ENCODE assay signal across 15 cellular contexts in genomic region chr14:72876021-72876709, GRCh38.
"Had no signal": no experiment of that assay in that cellular context is flagged by ENCODE, and none has a peak within 500 bp of the region (broad histone marks: within the 10 kb centered on the region; RNA-seq: fewer than 3 reads in every experiment).

No MANE protein-coding gene starts in this region.

- H3K4me3 Mint-ChIP-seq: activated naive CD8-positive, alpha-beta T cell; memory B cell; naive thymus-derived CD4-positive, alpha-beta T cell had no signal

- ATAC-seq: naive thymus-derived CD4-positive, alpha-beta T cell; stimulated activated naive CD8-positive, alpha-beta T cell treated with anti-CD3 and anti-CD28 coated beads, Interleukin-15, Interleukin-2, amounts not matched to agents 100 U/mL and 50 U/mL, for 24 hours had no signal

- H3K36me3 ChIP-seq: colonic mucosa, gastrocnemius medialis, tibial artery had no signal

- H3K27ac Mint-ChIP-seq: activated naive CD8-positive, alpha-beta T cell; memory B cell; naive thymus-derived CD4-positive, alpha-beta T cell had no signal

- DNase-seq: activated CD4-positive, alpha-beta T cell treated with anti-CD3 and anti-CD28 coated beads, Interleukin-2, amount 50 U/mL, for 48 hours; amniotic stem cell; colonic mucosa; gastrocnemius medialis; heart right ventricle; naive thymus-derived CD4-positive, alpha-beta T cell; nucleus accumbens; posterior cingulate gyrus; retina; stimulated activated naive CD8-positive, alpha-beta T cell treated with anti-CD3 and anti-CD28 coated beads, Interleukin-15, Interleukin-2, amounts not matched to agents 100 U/mL and 50 U/mL, for 24 hours; SW 1271; tibial artery had no signal

- H3K4me3 ChIP-seq: colonic mucosa, gastrocnemius medialis, heart right ventricle, tibial artery had no signal

- FAIRE-seq: TTC549 had no signal

- H3K9me3 ChIP-seq: colonic mucosa, gastrocnemius medialis, tibial artery had no signal

- H3K27me3 ChIP-seq: colonic mucosa, gastrocnemius medialis, heart right ventricle, tibial artery had no signal

- H3K4me1 ChIP-seq: colonic mucosa, tibial artery had no signal

- H3K27me3 Mint-ChIP-seq: activated naive CD8-positive, alpha-beta T cell; memory B cell had no signal

- H3K27ac ChIP-seq: colonic mucosa, heart right ventricle, tibial artery had no signal
